9 cellular contexts compared by ENCODE assay signal in genomic region chr6:11042750-11043551, GRCh38. TPM values are rescaled to one million over a fixed set of nuclear protein-coding genes. Genes with fewer than 3 reads are reported as not detected.
A peak's percentile ranks its signal among the peaks of the same experiment; 100 is the strongest.
DNase-seq lines count a peak whose midpoint lies in the region; ATAC-seq and TF ChIP-seq lines count a peak whose summit lies in the region.
"Had no signal": no experiment of that assay in that cellular context is flagged by ENCODE, and none has a peak within 500 bp of the region (broad histone marks: within the 10 kb centered on the region; RNA-seq: fewer than 3 reads in every experiment).

No MANE protein-coding gene starts in this region.

- peaks cover 14% of the 10 kb centered on the region for H3K4me1 Mint-ChIP-seq in endothelial cell (ENCODE audit: unreplicated experiment)

- H3K9me3 Mint-ChIP-seq in endothelial cell (ENCODE audit: unreplicated experiment) = no peaks in the 10 kb centered on the region

- H3K36me3 Mint-ChIP-seq in endothelial cell (ENCODE audit: low read depth, unreplicated experiment) = peaks cover 12% of the 10 kb centered on the region

- peaks cover 14% of the 10 kb centered on the region for H3K27me3 Mint-ChIP-seq in endothelial cell (ENCODE audit: unreplicated experiment)

- H3K4me3 Mint-ChIP-seq in endothelial cell (ENCODE audit: unreplicated experiment) = peak overlapping the region; percentile 93

- H3K27ac Mint-ChIP-seq in endothelial cell (ENCODE audit: unreplicated experiment) = no peak overlapping the region

- ATAC-seq in omental fat pad (ENCODE audit: low FRiP score) (peak; percentile 10), HG02973 (IDR thresholded peaks at IDR 0.05; ENCODE audit: unreplicated experiment) (no peak), GM21367 (IDR thresholded peaks at IDR 0.05; ENCODE audit: unreplicated experiment) (no peak)

- TF ChIP-seq CTCF in endothelial cell (IDR thresholded peaks at IDR 0.05; ENCODE audit: unreplicated experiment) = no peak
- no peak for TF ChIP-seq CTCF in omental fat pad (IDR thresholded peaks at IDR 0.05)

- DNase-seq in SIG-M5 treated with dmso at 0.1 percent for 504 hours (lab: John Stamatoyannopoulos, UW; ENCODE audit: unreplicated experiment) (peak; percentile 15), SIG-M5 (lab: John Stamatoyannopoulos, UW) (no peak), NCI-H82 (lab: John Stamatoyannopoulos, UW) (peak; percentile 87), endothelial cell (ENCODE audit: low spot score) (no peak), omental fat pad (ENCODE audit: low spot score) (no peak), SKM-1 (lab: John Stamatoyannopoulos, UW; ENCODE audit: unreplicated experiment) (no peak)
- DNase-seq: DND-41 had no signal

RNA-seq across cellular contexts. Expression of gene ELOVL2, which starts 1.2 kb away (rescaled TPM):
- total RNA-seq in endothelial cell (ENCODE audit: unreplicated experiment) (0.31 TPM), omental fat pad (1 to 10 TPM in 1 of 4 donors, under 1 TPM in 3; 0.13 to 1.3 (median 0.63) TPM)

RNA-seq across cellular contexts. Expression of gene SMIM13, which starts 50.7 kb away (rescaled TPM):
- total RNA-seq in endothelial cell (ENCODE audit: unreplicated experiment) (8.7 TPM), omental fat pad (1 to 10 TPM; 7.7 to 10.0 (median 8.2) TPM)

Comparison
In these comparisons a context has a peak if more than half of its experiments do, and no peak if none do; other contexts are left out.
1. DNase-seq: peak in SIG-M5 treated with dmso at 0.1 percent for 504 hours (single experiment) and NCI-H82 (single experiment); none in SIG-M5 (single experiment), endothelial cell (single experiment), omental fat pad (single experiment) and SKM-1 (single experiment).